1 cellular context compared by ENCODE assay signal in the genomic region with DNA sequence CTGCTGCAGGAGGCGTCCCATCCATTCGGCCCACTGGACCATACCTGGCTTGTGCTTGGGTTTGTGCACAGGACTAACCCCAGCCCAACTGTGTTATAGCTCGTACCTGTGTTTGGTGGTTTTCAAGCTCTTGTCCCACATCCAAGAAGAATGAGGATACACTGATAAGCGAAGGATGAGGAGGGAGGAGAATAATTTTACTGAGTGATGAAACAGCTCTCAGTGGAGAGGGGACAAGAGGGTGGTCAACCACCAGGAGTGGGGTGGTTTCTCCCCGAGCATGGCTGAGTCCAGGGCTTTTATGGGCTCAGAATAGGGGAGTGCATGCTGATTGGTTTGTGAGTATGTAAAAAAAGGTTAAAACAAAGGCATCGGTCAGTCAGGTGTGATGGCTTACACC.
TF ChIP-seq lines count a peak whose summit lies in the region.

No MANE protein-coding gene starts in this region.

TF ChIP-seq in K562, 482 proteins besides CTCF, POLR2A, EP300 and RAD21 (continued from another document and continues in another):
- TF ChIP-seq, protein P1, sequence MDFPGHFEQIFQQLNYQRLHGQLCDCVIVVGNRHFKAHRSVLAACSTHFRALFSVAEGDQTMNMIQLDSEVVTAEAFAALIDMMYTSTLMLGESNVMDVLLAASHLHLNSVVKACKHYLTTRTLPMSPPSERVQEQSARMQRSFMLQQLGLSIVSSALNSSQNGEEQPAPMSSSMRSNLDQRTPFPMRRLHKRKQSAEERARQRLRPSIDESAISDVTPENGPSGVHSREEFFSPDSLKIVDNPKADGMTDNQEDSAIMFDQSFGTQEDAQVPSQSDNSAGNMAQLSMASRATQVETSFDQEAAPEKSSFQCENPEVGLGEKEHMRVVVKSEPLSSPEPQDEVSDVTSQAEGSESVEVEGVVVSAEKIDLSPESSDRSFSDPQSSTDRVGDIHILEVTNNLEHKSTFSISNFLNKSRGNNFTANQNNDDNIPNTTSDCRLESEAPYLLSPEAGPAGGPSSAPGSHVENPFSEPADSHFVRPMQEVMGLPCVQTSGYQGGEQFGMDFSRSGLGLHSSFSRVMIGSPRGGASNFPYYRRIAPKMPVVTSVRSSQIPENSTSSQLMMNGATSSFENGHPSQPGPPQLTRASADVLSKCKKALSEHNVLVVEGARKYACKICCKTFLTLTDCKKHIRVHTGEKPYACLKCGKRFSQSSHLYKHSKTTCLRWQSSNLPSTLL (IDR thresholded peaks at IDR 0.05) = no peak
- no peak for TF ChIP-seq ZFPM2 (CRISPR knock-in tag; IDR thresholded peaks at IDR 0.05)
- no peak for TF ChIP-seq MAX (CRISPR knock-in tag; IDR thresholded peaks at IDR 0.05)
- no peak for TF ChIP-seq RBM39 (optimal IDR thresholded peaks at IDR 0.05; ENCODE audit: low read depth, low read length)
- TF ChIP-seq ZNF511 (CRISPR knock-in tag; IDR thresholded peaks at IDR 0.05) = no peak
- no peak for TF ChIP-seq RFX1 (IDR thresholded peaks at IDR 0.05)
- TF ChIP-seq, protein P2, sequence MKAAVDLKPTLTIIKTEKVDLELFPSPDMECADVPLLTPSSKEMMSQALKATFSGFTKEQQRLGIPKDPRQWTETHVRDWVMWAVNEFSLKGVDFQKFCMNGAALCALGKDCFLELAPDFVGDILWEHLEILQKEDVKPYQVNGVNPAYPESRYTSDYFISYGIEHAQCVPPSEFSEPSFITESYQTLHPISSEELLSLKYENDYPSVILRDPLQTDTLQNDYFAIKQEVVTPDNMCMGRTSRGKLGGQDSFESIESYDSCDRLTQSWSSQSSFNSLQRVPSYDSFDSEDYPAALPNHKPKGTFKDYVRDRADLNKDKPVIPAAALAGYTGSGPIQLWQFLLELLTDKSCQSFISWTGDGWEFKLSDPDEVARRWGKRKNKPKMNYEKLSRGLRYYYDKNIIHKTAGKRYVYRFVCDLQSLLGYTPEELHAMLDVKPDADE (conservative IDR thresholded peaks at IDR 0.05; ENCODE audit: control insufficient read depth, low read depth, low read length) = no peak
- no peak for TF ChIP-seq SMARCA5 (IDR thresholded peaks at IDR 0.05)
- TF ChIP-seq PRMT5 (CRISPR knock-in tag; IDR thresholded peaks at IDR 0.05) = no peak
- no peak for TF ChIP-seq TOE1 (IDR thresholded peaks at IDR 0.05; ENCODE audit: borderline replicate concordance)
- no peak for TF ChIP-seq TOE1 (CRISPR knock-in tag; IDR thresholded peaks at IDR 0.05; ENCODE audit: borderline replicate concordance, low read depth)
- no peak for TF ChIP-seq PTRF (tag; IDR thresholded peaks at IDR 0.05)
- no peak for TF ChIP-seq L3MBTL2 (IDR thresholded peaks at IDR 0.05)
- no peak for TF ChIP-seq SMAD4 (CRISPR knock-in tag; conservative IDR thresholded peaks at IDR 0.05)
- TF ChIP-seq MEF2A (IDR thresholded peaks at IDR 0.05; ENCODE audit: control insufficient read depth, low read depth, low read length) = no peak
- peak; percentile 67; the same call in 1 of the 2 replicates for TF ChIP-seq XRCC3 (IDR thresholded peaks at IDR 0.05)
- TF ChIP-seq, protein P3, sequence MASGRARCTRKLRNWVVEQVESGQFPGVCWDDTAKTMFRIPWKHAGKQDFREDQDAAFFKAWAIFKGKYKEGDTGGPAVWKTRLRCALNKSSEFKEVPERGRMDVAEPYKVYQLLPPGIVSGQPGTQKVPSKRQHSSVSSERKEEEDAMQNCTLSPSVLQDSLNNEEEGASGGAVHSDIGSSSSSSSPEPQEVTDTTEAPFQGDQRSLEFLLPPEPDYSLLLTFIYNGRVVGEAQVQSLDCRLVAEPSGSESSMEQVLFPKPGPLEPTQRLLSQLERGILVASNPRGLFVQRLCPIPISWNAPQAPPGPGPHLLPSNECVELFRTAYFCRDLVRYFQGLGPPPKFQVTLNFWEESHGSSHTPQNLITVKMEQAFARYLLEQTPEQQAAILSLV (tag; IDR thresholded peaks at IDR 0.05) = no peak
- TF ChIP-seq SRSF3 (IDR thresholded peaks at IDR 0.05; ENCODE audit: insufficient read depth, low read length) = no peak
- no peak for TF ChIP-seq PCBP1 (IDR thresholded peaks at IDR 0.05; ENCODE audit: low read depth, low read length, poor library complexity, severe bottlenecking)
- TF ChIP-seq RFX5 (IDR thresholded peaks at IDR 0.05; ENCODE audit: low read depth, low read length) = no peak
- TF ChIP-seq MEF2D (tag; conservative IDR thresholded peaks at IDR 0.05; ENCODE audit: low read depth) = no peak
- no peak for TF ChIP-seq IRF2 (CRISPR knock-in tag; IDR thresholded peaks at IDR 0.05)
- no peak for TF ChIP-seq JUN (IDR thresholded peaks at IDR 0.05; ENCODE audit: borderline replicate concordance, low read depth, low read length)
- TF ChIP-seq JUN (CRISPR knock-in tag; IDR thresholded peaks at IDR 0.05; ENCODE audit: borderline replicate concordance) = no peak
- TF ChIP-seq CBX1 (IDR thresholded peaks at IDR 0.05; ENCODE audit: low read depth) = peak; percentile 91; the same call in 1 of the 2 replicates
- no peak for TF ChIP-seq ZNF143 (CRISPR knock-in tag; IDR thresholded peaks at IDR 0.05)
- no peak for TF ChIP-seq NFE2 (IDR thresholded peaks at IDR 0.05; ENCODE audit: low read depth)
- no peak for TF ChIP-seq NR2C1 (IDR thresholded peaks at IDR 0.05)
- TF ChIP-seq NR2C1 (tag; IDR thresholded peaks at IDR 0.05) = no peak
- peak; percentile 44; the same call in 1 of the 2 replicates for TF ChIP-seq ZEB2 (IDR thresholded peaks at IDR 0.05)
- TF ChIP-seq ZKSCAN1 (IDR thresholded peaks at IDR 0.05; ENCODE audit: low read depth, low read length) = no peak
- no peak for TF ChIP-seq NFRKB (IDR thresholded peaks at IDR 0.05; ENCODE audit: low read depth)
- TF ChIP-seq, protein P4, sequence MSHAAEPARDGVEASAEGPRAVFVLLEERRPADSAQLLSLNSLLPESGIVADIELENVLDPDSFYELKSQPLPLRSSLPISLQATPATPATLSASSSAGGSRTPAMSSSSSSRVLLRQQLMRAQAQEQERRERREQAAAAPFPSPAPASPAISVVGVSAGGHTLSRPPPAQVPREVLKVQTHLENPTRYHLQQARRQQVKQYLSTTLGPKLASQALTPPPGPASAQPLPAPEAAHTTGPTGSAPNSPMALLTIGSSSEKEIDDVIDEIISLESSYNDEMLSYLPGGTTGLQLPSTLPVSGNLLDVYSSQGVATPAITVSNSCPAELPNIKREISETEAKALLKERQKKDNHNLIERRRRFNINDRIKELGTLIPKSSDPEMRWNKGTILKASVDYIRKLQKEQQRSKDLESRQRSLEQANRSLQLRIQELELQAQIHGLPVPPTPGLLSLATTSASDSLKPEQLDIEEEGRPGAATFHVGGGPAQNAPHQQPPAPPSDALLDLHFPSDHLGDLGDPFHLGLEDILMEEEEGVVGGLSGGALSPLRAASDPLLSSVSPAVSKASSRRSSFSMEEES (CRISPR knock-in tag; IDR thresholded peaks at IDR 0.05) = no peak
- no peak for TF ChIP-seq SMARCA4 (IDR thresholded peaks at IDR 0.05)
- TF ChIP-seq ERF (CRISPR knock-in tag; IDR thresholded peaks at IDR 0.05) = no peak
- no peak for TF ChIP-seq ZNF407 (IDR thresholded peaks at IDR 0.05; ENCODE audit: low read depth)
- no peak for TF ChIP-seq HNRNPK (IDR thresholded peaks at IDR 0.05; ENCODE audit: low read depth, low read length, poor library complexity, severe bottlenecking)
- no peak for TF ChIP-seq CHAMP1 (IDR thresholded peaks at IDR 0.05)
- TF ChIP-seq SMARCE1 (IDR thresholded peaks at IDR 0.05) = no peak
- TF ChIP-seq THRAP3 (IDR thresholded peaks at IDR 0.05; ENCODE audit: borderline replicate concordance) = no peak
- TF ChIP-seq NELFE (IDR thresholded peaks at IDR 0.05; ENCODE audit: insufficient read depth, insufficient read length) = no peak
- no peak for TF ChIP-seq ARHGAP35 (IDR thresholded peaks at IDR 0.05; ENCODE audit: partially characterized antibody)
- peak; percentile 58 to 84; a peak in 3 of 4 replicates for TF ChIP-seq TRIM24 (IDR thresholded peaks at IDR 0.05)
- no peak for TF ChIP-seq ZNF165 (CRISPR knock-in tag; IDR thresholded peaks at IDR 0.05; ENCODE audit: borderline replicate concordance)
- TF ChIP-seq, protein P5, sequence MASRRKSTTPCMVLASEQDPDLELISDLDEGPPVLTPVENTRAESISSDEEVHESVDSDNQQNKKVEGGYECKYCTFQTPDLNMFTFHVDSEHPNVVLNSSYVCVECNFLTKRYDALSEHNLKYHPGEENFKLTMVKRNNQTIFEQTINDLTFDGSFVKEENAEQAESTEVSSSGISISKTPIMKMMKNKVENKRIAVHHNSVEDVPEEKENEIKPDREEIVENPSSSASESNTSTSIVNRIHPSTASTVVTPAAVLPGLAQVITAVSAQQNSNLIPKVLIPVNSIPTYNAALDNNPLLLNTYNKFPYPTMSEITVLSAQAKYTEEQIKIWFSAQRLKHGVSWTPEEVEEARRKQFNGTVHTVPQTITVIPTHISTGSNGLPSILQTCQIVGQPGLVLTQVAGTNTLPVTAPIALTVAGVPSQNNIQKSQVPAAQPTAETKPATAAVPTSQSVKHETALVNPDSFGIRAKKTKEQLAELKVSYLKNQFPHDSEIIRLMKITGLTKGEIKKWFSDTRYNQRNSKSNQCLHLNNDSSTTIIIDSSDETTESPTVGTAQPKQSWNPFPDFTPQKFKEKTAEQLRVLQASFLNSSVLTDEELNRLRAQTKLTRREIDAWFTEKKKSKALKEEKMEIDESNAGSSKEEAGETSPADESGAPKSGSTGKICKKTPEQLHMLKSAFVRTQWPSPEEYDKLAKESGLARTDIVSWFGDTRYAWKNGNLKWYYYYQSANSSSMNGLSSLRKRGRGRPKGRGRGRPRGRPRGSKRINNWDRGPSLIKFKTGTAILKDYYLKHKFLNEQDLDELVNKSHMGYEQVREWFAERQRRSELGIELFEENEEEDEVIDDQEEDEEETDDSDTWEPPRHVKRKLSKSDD (conservative IDR thresholded peaks at IDR 0.05; ENCODE audit: low read length) = no peak
- TF ChIP-seq ZNF311 (CRISPR knock-in tag; IDR thresholded peaks at IDR 0.05) = no peak
